In the genomic region with DNA sequence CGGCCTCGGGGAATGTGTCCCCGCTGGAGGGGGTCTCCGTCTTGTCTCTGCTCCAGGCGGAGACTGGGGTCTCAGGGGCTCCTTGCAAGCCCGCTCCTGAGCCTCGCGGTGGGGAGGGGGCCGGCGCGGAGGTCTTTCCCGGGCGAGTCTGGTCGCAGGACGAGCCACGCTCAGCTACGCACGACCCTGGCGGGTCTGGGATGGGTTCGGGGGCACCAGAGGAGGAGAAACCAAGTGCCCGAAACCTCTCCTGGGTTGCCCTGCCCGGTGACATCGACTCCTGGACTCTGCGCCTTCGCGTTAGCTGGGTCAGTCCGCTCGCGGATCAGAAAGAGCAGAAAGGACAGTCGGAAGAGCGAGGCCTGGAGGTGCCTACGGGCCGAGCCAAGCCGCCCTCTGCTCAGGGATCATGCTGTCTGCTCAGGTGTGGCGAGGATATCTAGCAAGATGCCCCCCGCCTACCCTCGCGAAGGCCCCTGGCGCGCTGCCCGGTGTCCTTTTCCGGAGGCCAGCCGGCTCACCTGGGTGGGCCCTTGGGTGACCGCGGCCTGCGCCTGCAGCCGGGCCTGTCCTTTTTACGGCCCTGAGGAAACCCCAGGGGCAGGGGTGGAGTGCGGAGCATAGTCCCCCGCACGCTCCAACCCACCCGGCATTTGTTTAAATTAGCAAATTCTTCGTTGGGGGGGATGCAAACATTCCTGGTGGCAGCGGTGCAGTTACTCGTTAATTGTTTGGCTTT, we compare ENCODE assay signal across 10 cellular contexts. TPM values are rescaled to one million over a fixed set of nuclear protein-coding genes. Genes with fewer than 3 reads are reported as not detected.
DNase-seq lines count a peak whose midpoint lies in the region; ATAC-seq and TF ChIP-seq lines count a peak whose summit lies in the region.
"Had no signal": no experiment of that assay in that cellular context is flagged by ENCODE, and none has a peak within 500 bp of the region (broad histone marks: within the 10 kb centered on the region; RNA-seq: fewer than 3 reads in every experiment).

No MANE protein-coding gene starts in this region.

- H3K4me3 ChIP-seq in SK-N-MC (peak overlapping the region; percentile 57), fibroblast of the aortic adventitia (ENCODE audit: low read depth, low read length) (peak overlapping the region; percentile 48), psoas muscle (peak overlapping the region; percentile 45)

- TF ChIP-seq CTCF in GM20000 (IDR thresholded peaks at IDR 0.05; ENCODE audit: extremely low read depth, missing control alignments) (no peak), fibroblast of the aortic adventitia (IDR thresholded peaks at IDR 0.05; ENCODE audit: insufficient read depth, low read length) (no peak), psoas muscle (IDR thresholded peaks at IDR 0.05) (no peak)

- H3K36me3 ChIP-seq in SK-N-MC (ENCODE audit: insufficient read depth, low read length) (peaks cover 13% of the 10 kb centered on the region), psoas muscle (ENCODE audit: insufficient read depth in 1 of 2, low read depth in 1 of 2) (no peaks in the 10 kb centered on the region)

- peaks cover 2 to 62% (median 14%) of the 10 kb centered on the region in 3 donors for H3K27me3 ChIP-seq in psoas muscle (ENCODE audit: insufficient read depth in 3 of 3, low read length in 2 of 3)

- H3K9me3 ChIP-seq in SK-N-MC (ENCODE audit: low read depth, low read length): no peaks in the 10 kb centered on the region
- no peaks in the 10 kb centered on the region for H3K9me3 ChIP-seq in psoas muscle

- intact Hi-C loops in psoas muscle (cut with DNase I): no loop called here

- H3K9ac ChIP-seq in SK-N-MC (ENCODE audit: insufficient read length): no peak overlapping the region

- ATAC-seq in psoas muscle (no peak), GM21390 (IDR thresholded peaks at IDR 0.05; ENCODE audit: unreplicated experiment) (no peak)

- H3K4me1 ChIP-seq in psoas muscle: no peaks in the 10 kb centered on the region

- DNase-seq in GM20000 (ENCODE audit: low spot score): peak; percentile 41
- no peak for DNase-seq in SK-N-MC (ENCODE audit: low read depth, low spot score)
- DNase-seq in fibroblast of the aortic adventitia (ENCODE audit: low read depth): no peak
- DNase-seq in psoas muscle: no peak
- no peak for DNase-seq in stimulated activated CD8-positive, alpha-beta memory T cell treated with anti-CD3 and anti-CD28 coated beads, Interleukin-4, amount 100 ng/mL, for 48 hours
- DNase-seq in stimulated activated CD4-positive, alpha-beta T cell treated with anti-CD3 and anti-CD28 coated beads, Interleukin-2, amount 100 ng/mL, for 48 hours: no peak
- DNase-seq: effector CD4-positive, alpha-beta T cell; NCI-H1092; RPMI8226 had no signal

- 21 to 25% (median 22%) methylated on average over 49 to 55 of the region's 55 CpGs for WGBS in psoas muscle, 3 donors

- no peak overlapping the region for H3K27ac ChIP-seq in SK-N-MC
- no peak overlapping the region for H3K27ac ChIP-seq in psoas muscle

RNA-seq across cellular contexts. Expression of a gene that starts 58.7 kb away (rescaled TPM):
- total RNA-seq in fibroblast of the aortic adventitia (ENCODE audit: low replicate concordance): 0.33 and 0.72 TPM in 2 replicates
- 1 to 10 TPM in 1 of 4 donors, under 1 TPM in 3; 0.56 to 2.1 (median 0.60) TPM for total RNA-seq in psoas muscle
- polyA plus RNA-seq in psoas muscle: 1 to 10 TPM in 1 of 3 donors, under 1 TPM in 2; 0.06 to 1.1 (median 0.64) TPM
